ENCODE assay signal across 1 cellular context in the genomic region with DNA sequence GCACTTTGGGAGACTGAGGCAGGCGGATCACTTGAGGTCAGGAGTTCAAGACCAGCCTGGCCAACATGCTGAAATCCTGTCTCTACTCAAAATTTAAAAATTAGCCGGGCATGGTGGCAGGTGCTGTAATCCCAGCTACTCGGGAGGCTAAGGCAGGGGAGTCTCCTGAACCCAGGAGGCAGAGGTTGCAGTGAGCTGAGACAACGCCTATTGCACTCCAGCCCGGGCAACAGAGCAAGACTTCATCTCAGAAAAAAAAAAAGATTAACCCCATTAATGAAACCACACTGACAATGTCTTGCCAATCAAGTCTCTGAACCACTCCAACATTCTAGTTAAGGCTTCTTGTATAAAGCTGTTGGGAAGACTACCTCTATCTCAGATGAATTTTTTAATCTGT.
TF ChIP-seq lines count a peak whose summit lies in the region.

No MANE protein-coding gene starts in this region.

TF ChIP-seq in GM12878, 131 proteins besides CTCF, POLR2A, EP300 and RAD21:
- TF ChIP-seq MEF2A (IDR thresholded peaks at IDR 0.05; ENCODE audit: insufficient read depth, low read depth, low read length): no peak
- TF ChIP-seq, protein P1, sequence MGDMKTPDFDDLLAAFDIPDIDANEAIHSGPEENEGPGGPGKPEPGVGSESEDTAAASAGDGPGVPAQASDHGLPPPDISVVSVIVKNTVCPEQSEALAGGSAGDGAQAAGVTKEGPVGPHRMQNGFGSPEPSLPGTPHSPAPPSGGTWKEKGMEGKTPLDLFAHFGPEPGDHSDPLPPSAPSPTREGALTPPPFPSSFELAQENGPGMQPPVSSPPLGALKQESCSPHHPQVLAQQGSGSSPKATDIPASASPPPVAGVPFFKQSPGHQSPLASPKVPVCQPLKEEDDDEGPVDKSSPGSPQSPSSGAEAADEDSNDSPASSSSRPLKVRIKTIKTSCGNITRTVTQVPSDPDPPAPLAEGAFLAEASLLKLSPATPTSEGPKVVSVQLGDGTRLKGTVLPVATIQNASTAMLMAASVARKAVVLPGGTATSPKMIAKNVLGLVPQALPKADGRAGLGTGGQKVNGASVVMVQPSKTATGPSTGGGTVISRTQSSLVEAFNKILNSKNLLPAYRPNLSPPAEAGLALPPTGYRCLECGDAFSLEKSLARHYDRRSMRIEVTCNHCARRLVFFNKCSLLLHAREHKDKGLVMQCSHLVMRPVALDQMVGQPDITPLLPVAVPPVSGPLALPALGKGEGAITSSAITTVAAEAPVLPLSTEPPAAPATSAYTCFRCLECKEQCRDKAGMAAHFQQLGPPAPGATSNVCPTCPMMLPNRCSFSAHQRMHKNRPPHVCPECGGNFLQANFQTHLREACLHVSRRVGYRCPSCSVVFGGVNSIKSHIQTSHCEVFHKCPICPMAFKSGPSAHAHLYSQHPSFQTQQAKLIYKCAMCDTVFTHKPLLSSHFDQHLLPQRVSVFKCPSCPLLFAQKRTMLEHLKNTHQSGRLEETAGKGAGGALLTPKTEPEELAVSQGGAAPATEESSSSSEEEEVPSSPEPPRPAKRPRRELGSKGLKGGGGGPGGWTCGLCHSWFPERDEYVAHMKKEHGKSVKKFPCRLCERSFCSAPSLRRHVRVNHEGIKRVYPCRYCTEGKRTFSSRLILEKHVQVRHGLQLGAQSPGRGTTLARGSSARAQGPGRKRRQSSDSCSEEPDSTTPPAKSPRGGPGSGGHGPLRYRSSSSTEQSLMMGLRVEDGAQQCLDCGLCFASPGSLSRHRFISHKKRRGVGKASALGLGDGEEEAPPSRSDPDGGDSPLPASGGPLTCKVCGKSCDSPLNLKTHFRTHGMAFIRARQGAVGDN (IDR thresholded peaks at IDR 0.05): no peak
- TF ChIP-seq SPI1 (IDR thresholded peaks at IDR 0.05; ENCODE audit: borderline replicate concordance, insufficient read depth, low read depth, low read length): no peak
- TF ChIP-seq, protein P2, sequence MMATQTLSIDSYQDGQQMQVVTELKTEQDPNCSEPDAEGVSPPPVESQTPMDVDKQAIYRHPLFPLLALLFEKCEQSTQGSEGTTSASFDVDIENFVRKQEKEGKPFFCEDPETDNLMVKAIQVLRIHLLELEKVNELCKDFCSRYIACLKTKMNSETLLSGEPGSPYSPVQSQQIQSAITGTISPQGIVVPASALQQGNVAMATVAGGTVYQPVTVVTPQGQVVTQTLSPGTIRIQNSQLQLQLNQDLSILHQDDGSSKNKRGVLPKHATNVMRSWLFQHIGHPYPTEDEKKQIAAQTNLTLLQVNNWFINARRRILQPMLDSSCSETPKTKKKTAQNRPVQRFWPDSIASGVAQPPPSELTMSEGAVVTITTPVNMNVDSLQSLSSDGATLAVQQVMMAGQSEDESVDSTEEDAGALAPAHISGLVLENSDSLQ (IDR thresholded peaks at IDR 0.05): 0 out of 2 replicates have a peak, but pooled peaks have one; percentile 6
- no peak for TF ChIP-seq RBBP5 (conservative IDR thresholded peaks at IDR 0.05)
